1 cellular context compared by ENCODE assay signal in genomic region chrX:51047950-51048349, GRCh38.
TF ChIP-seq lines count a peak whose summit lies in the region.

No MANE protein-coding gene starts in this region.

TF ChIP-seq in HEK293, 187 proteins besides CTCF, POLR2A, EP300 and RAD21 (continued from another document):
- TF ChIP-seq, protein P1, sequence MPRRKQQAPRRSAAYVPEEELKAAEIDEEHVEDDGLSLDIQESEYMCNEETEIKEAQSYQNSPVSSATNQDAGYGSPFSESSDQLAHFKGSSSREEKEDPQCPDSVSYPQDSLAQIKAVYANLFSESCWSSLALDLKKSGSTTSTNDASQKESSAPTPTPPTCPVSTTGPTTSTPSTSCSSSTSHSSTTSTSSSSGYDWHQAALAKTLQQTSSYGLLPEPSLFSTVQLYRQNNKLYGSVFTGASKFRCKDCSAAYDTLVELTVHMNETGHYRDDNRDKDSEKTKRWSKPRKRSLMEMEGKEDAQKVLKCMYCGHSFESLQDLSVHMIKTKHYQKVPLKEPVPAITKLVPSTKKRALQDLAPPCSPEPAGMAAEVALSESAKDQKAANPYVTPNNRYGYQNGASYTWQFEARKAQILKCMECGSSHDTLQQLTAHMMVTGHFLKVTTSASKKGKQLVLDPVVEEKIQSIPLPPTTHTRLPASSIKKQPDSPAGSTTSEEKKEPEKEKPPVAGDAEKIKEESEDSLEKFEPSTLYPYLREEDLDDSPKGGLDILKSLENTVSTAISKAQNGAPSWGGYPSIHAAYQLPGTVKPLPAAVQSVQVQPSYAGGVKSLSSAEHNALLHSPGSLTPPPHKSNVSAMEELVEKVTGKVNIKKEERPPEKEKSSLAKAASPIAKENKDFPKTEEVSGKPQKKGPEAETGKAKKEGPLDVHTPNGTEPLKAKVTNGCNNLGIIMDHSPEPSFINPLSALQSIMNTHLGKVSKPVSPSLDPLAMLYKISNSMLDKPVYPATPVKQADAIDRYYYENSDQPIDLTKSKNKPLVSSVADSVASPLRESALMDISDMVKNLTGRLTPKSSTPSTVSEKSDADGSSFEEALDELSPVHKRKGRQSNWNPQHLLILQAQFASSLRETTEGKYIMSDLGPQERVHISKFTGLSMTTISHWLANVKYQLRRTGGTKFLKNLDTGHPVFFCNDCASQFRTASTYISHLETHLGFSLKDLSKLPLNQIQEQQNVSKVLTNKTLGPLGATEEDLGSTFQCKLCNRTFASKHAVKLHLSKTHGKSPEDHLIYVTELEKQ (tag by site-specific recombination; IDR thresholded peaks at IDR 0.05; ENCODE audit: borderline replicate concordance) = no peak
- no peak for TF ChIP-seq ZNF596 (tag by site-specific recombination; IDR thresholded peaks at IDR 0.05)
- no peak for TF ChIP-seq ZFP69B (tag by site-specific recombination; IDR thresholded peaks at IDR 0.05)
- TF ChIP-seq ZNF16 (tag by site-specific recombination; IDR thresholded peaks at IDR 0.05; ENCODE audit: low read depth) = no peak
- TF ChIP-seq ZNF560 (tag by site-specific recombination; IDR thresholded peaks at IDR 0.05; ENCODE audit: borderline replicate concordance) = no peak
- TF ChIP-seq ZNF184 (tag by site-specific recombination; IDR thresholded peaks at IDR 0.05) = no peak
- no peak for TF ChIP-seq ZNF701 (tag by site-specific recombination; IDR thresholded peaks at IDR 0.05)
- no peak for TF ChIP-seq ZNF211 (tag by site-specific recombination; IDR thresholded peaks at IDR 0.05; ENCODE audit: low read depth)
- no peak for TF ChIP-seq ZNF221 (tag by site-specific recombination; IDR thresholded peaks at IDR 0.05; ENCODE audit: borderline replicate concordance)
- no peak for TF ChIP-seq ZNF548 (tag by site-specific recombination; IDR thresholded peaks at IDR 0.05)
- TF ChIP-seq ZNF677 (tag by site-specific recombination; IDR thresholded peaks at IDR 0.05) = no peak
- TF ChIP-seq, protein P2, sequence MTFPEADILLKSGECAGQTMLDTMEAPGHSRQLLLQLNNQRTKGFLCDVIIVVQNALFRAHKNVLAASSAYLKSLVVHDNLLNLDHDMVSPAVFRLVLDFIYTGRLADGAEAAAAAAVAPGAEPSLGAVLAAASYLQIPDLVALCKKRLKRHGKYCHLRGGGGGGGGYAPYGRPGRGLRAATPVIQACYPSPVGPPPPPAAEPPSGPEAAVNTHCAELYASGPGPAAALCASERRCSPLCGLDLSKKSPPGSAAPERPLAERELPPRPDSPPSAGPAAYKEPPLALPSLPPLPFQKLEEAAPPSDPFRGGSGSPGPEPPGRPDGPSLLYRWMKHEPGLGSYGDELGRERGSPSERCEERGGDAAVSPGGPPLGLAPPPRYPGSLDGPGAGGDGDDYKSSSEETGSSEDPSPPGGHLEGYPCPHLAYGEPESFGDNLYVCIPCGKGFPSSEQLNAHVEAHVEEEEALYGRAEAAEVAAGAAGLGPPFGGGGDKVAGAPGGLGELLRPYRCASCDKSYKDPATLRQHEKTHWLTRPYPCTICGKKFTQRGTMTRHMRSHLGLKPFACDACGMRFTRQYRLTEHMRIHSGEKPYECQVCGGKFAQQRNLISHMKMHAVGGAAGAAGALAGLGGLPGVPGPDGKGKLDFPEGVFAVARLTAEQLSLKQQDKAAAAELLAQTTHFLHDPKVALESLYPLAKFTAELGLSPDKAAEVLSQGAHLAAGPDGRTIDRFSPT (tag by site-specific recombination; IDR thresholded peaks at IDR 0.05) = no peak
- no peak for TF ChIP-seq GLI2 (tag by site-specific recombination; IDR thresholded peaks at IDR 0.05; ENCODE audit: borderline replicate concordance, low read depth)
- no peak for TF ChIP-seq ZNF354C (tag by site-specific recombination; IDR thresholded peaks at IDR 0.05; ENCODE audit: borderline replicate concordance, low read depth)
- no peak for TF ChIP-seq ZNF426 (tag by site-specific recombination; IDR thresholded peaks at IDR 0.05)
- TF ChIP-seq ZFHX2 (tag by site-specific recombination; conservative IDR thresholded peaks at IDR 0.05) = no peak
- no peak for TF ChIP-seq ZNF473 (tag by site-specific recombination; IDR thresholded peaks at IDR 0.05)
